In the genomic region with DNA sequence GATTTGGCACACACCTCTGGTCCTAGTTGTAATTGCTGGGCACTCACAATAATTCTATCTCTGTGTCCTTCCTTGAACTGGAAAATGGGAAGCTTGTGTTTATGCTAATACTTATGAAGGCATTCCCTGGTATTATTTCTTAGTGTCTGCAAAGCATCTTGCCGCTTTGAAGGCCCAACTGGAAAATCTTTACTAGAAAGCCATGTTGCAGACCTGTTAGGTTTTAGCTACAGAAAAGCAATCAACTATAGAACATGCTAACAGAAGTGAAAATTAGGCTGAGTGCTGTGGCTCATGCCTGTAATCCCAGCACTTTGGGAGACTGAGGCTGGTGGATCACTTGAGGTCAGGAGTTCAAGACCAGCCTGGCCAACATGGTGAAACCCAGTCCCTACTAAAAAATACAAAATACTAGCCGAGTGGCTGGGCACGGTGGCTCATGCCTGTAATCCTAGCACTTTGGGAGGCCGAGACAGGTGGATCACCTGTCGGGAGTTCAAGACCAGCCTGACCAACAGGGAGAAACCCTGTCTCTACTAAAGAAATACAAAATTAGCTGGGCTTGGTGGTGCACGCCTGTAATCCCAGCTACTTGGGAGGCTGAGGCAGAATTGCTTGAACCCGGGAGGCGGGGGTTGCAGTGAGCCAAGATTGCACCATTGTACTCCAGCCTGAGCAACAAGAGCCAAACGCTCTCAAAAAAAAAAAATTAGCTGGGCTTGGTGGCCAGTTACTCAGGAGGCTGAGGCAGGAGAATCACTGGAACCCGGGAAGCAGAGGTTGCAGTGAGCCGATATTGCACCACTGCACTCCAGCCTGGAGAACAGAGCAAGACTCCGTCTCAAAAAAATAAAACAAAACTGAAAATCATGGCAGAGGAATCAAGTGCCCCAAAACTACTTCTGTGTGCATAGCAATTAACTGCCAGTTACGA, we compare ENCODE assay signal across 6 cellular contexts. TPM values are rescaled to one million over a fixed set of nuclear protein-coding genes. Genes with fewer than 3 reads are reported as not detected.
DNase-seq lines count a peak whose midpoint lies in the region; ATAC-seq, FAIRE-seq and TF ChIP-seq lines count a peak whose summit lies in the region.
"Not testable (repeated sequence)": the region's sequence is repeated elsewhere in the genome, so short reads cannot be mapped to it uniquely, and the experiment has no call there.

No MANE protein-coding gene starts in this region.

- H3K4me1 ChIP-seq in Karpas-422 (ENCODE audit: low read length) (peaks cover 56% of the 10 kb centered on the region), keratinocyte (ENCODE audit: control insufficient read depth, extremely low read depth, insufficient read depth, low read length) (peaks cover 30% of the 10 kb centered on the region)

- H3K79me2 ChIP-seq in Karpas-422 (ENCODE audit: low read length) = peaks cover 53% of the 10 kb centered on the region
- peaks cover 78% of the 10 kb centered on the region for H3K79me2 ChIP-seq in keratinocyte (ENCODE audit: control insufficient read depth, insufficient read depth, low read length)

- H3K9me2 ChIP-seq in Karpas-422 (replicated peaks; ENCODE audit: insufficient read depth, low read length) = not testable (repeated sequence)

- H3K9me1 ChIP-seq in keratinocyte (ENCODE audit: control insufficient read depth, extremely low read depth, insufficient read depth, low read length) = not testable (repeated sequence)

- ATAC-seq in activated naive CD4-positive, alpha-beta T cell treated with anti-CD3 and anti-CD28 coated beads, Interleukin-2, amount 50 U/mL, for 72 hours = not testable (repeated sequence)

- not testable (repeated sequence) for DNase-seq in Calu3; T-helper 2 cell treated with Interferon-gamma antibody and Interleukin-4, amounts not matched to agents 5 μg/mL and 100 μg/mL, for 36 hours (ENCODE audit: low spot score); activated naive CD4-positive, alpha-beta T cell treated with anti-CD3 and anti-CD28 coated beads, Interleukin-2, amount 50 U/mL, for 72 hours (ENCODE audit: low spot score in 2 of 2); keratinocyte (ENCODE audit: low read depth, low spot score)
- peak; percentile 65 for DNase-seq in Karpas-422
- DNase-seq in stimulated activated CD4-positive, alpha-beta T cell treated with anti-CD3 and anti-CD28 coated beads, Interleukin-15, amount 100 ng/mL, for 24 hours = peak; percentile 29

- intact Hi-C loops in Calu3 (cut with micrococcal nuclease; ENCODE audit: unreplicated experiment) = not testable (repeated sequence)

- peak overlapping the region; percentile 64 for H3K27ac ChIP-seq in Karpas-422 (ENCODE audit: low read length)
- H3K27ac ChIP-seq in keratinocyte (ENCODE audit: control insufficient read depth, insufficient read depth, low read length) = not testable (repeated sequence)

- H3K36me3 ChIP-seq in Karpas-422 (ENCODE audit: insufficient read depth, low read length) (peaks cover 43% of the 10 kb centered on the region), keratinocyte (ENCODE audit: control insufficient read depth in 2 of 2, extremely low read depth in 1 of 2, insufficient read depth in 2 of 2, low read length in 2 of 2) (peaks cover 14 to 40% of the 10 kb centered on the region in 2 experiments)

- H3K4me1 Mint-ChIP-seq in Calu3 (ENCODE audit: low read depth, unreplicated experiment) = peaks cover 31% of the 10 kb centered on the region
- H3K4me1 Mint-ChIP-seq in T-helper 2 cell treated with Interferon-gamma antibody and Interleukin-4, amounts not matched to agents 5 μg/mL and 100 μg/mL, for 36 hours (ENCODE audit: low read depth) = peaks cover 35% of the 10 kb centered on the region

- not testable (repeated sequence) for H3K27ac Mint-ChIP-seq in Calu3 (ENCODE audit: unreplicated experiment)
- peak overlapping the region; percentile 52 for H3K27ac Mint-ChIP-seq in T-helper 2 cell treated with Interferon-gamma antibody and Interleukin-4, amounts not matched to agents 5 μg/mL and 100 μg/mL, for 36 hours
- H3K27ac Mint-ChIP-seq in activated naive CD4-positive, alpha-beta T cell treated with anti-CD3 and anti-CD28 coated beads, Interleukin-2, amount 50 U/mL, for 72 hours = peak overlapping the region; percentile 93 to 100

- H3K4me2 ChIP-seq in Karpas-422 (ENCODE audit: low read depth, low read length, poor library complexity, severe bottlenecking) = peak overlapping the region; percentile 17
- not testable (repeated sequence) for H3K4me2 ChIP-seq in keratinocyte (ENCODE audit: control insufficient read depth, extremely low read depth, insufficient read depth, low read depth, low read length)

- H4K20me1 ChIP-seq in Karpas-422 (ENCODE audit: insufficient read depth, low read depth, low read length) (peaks cover 35% of the 10 kb centered on the region), keratinocyte (ENCODE audit: control insufficient read depth, extremely low read depth, insufficient read depth, low read length) (peaks cover 28% of the 10 kb centered on the region)

- H3K4me3 Mint-ChIP-seq in Calu3 (ENCODE audit: low read depth, unreplicated experiment) = peak overlapping the region; percentile 93
- H3K4me3 Mint-ChIP-seq in T-helper 2 cell treated with Interferon-gamma antibody and Interleukin-4, amounts not matched to agents 5 μg/mL and 100 μg/mL, for 36 hours = peak overlapping the region; percentile 96

- not testable (repeated sequence) for H2AFZ ChIP-seq in Karpas-422 (ENCODE audit: low read length); keratinocyte (ENCODE audit: control insufficient read depth, low read length)

- TF ChIP-seq CTCF in Calu3 (IDR thresholded peaks at IDR 0.05; ENCODE audit: unreplicated experiment); keratinocyte (optimal IDR thresholded peaks at IDR 0.05 in 1 of 3, IDR thresholded peaks at IDR 0.05 in 1 of 3, conservative IDR thresholded peaks at IDR 0.05 in 1 of 3; ENCODE audit: extremely low read depth in 1 of 3, insufficient read depth in 2 of 3, low read length in 3 of 3): not testable (repeated sequence)

- FAIRE-seq in keratinocyte (lab: Jason Lieb, UNC) = not testable (repeated sequence)

- not testable (repeated sequence) for H3K27me3 ChIP-seq in Karpas-422 (ENCODE audit: low read length); keratinocyte (ENCODE audit: control insufficient read depth, extremely low read depth, insufficient read depth, low read length)

- H3K4me3 ChIP-seq in Karpas-422 (ENCODE audit: low read length); keratinocyte (ENCODE audit: control insufficient read depth in 2 of 3, extremely low read depth in 1 of 3, insufficient read depth in 2 of 3, low read depth in 1 of 3, low read length in 3 of 3): not testable (repeated sequence)

- dilution Hi-C loops in keratinocyte (cut with MboI; ENCODE audit: extremely low pct_ligation_motif_present, low sequenced_read_pairs) = not testable (repeated sequence)

- not testable (repeated sequence) for BruUV-seq in Calu3 (replicated peaks; lab: Mats Ljungman, UMichigan)

- not testable (repeated sequence) for H3K9me3 Mint-ChIP-seq in Calu3 (ENCODE audit: low read depth, unreplicated experiment); T-helper 2 cell treated with Interferon-gamma antibody and Interleukin-4, amounts not matched to agents 5 μg/mL and 100 μg/mL, for 36 hours; activated naive CD4-positive, alpha-beta T cell treated with anti-CD3 and anti-CD28 coated beads, Interleukin-2, amount 50 U/mL, for 72 hours

- not testable (repeated sequence) for H3K9me3 ChIP-seq in Karpas-422 (ENCODE audit: low read length); keratinocyte (ENCODE audit: control insufficient read depth, low read depth, low read length)

- not testable (repeated sequence) for H3K9ac ChIP-seq in Karpas-422 (ENCODE audit: low read length)
- H3K9ac ChIP-seq in keratinocyte (ENCODE audit: control insufficient read depth, extremely low read depth, insufficient read depth, low read length) = peak overlapping the region; percentile 1

- CTCF ChIA-PET in Calu3 (lab: Charles Lee) = not testable (repeated sequence)

- H3K27me3 Mint-ChIP-seq in Calu3 (ENCODE audit: unreplicated experiment); T-helper 2 cell treated with Interferon-gamma antibody and Interleukin-4, amounts not matched to agents 5 μg/mL and 100 μg/mL, for 36 hours (ENCODE audit: low read depth): not testable (repeated sequence)

- peaks cover 91% of the 10 kb centered on the region for H3K36me3 Mint-ChIP-seq in Calu3 (ENCODE audit: insufficient read depth, unreplicated experiment)
- peaks cover 65% of the 10 kb centered on the region for H3K36me3 Mint-ChIP-seq in T-helper 2 cell treated with Interferon-gamma antibody and Interleukin-4, amounts not matched to agents 5 μg/mL and 100 μg/mL, for 36 hours (ENCODE audit: low read depth)
- peaks cover 41 to 61% of the 10 kb centered on the region in 2 donors for H3K36me3 Mint-ChIP-seq in activated naive CD4-positive, alpha-beta T cell treated with anti-CD3 and anti-CD28 coated beads, Interleukin-2, amount 50 U/mL, for 72 hours

RNA-seq across cellular contexts. Expression of gene SRSF2, which starts 5.1 kb away (rescaled TPM):
- total RNA-seq in Calu3 (2022) = 238 and 241 TPM in 2 replicates
- total RNA-seq in Karpas-422 (2014; rRNA removed; shearing (Covaris generic); ENCODE audit: low replicate concordance) = 328 and 459 TPM in 2 replicates
- total RNA-seq in activated naive CD4-positive, alpha-beta T cell treated with anti-CD3 and anti-CD28 coated beads, Interleukin-2, amount 50 U/mL, for 72 hours = 100 to 1,000 TPM; 242 to 351 TPM
- 161 to 249 TPM (median 197 TPM) in 3 replicates for polyA plus RNA-seq in keratinocyte
- polyA plus RNA-seq in keratinocyte (2011; ENCODE audit: low read depth) = 84.2 TPM
- polyA plus RNA-seq in keratinocyte (2011; cell fraction: cytosol; rRNA removed) = 112 and 144 TPM in 2 replicates
- 291 and 392 TPM in 2 replicates for polyA plus RNA-seq in keratinocyte (2011; cell fraction: nucleus; rRNA removed)
- 141 and 174 TPM in 2 replicates for polyA plus RNA-seq in keratinocyte (2012; ENCODE audit: low replicate concordance)
- polyA minus RNA-seq in keratinocyte = 54.3 to 75.8 TPM (median 70.4 TPM) in 3 replicates
- 215 TPM for polyA minus RNA-seq in keratinocyte (2011; cell fraction: cytosol; rRNA and poly(A)+ RNA removed)
- polyA minus RNA-seq in keratinocyte (2011; cell fraction: nucleus; rRNA and poly(A)+ RNA removed) = 166 and 224 TPM in 2 replicates

RNA-seq across cellular contexts. Expression of gene METTL23, which starts 5.4 kb away (rescaled TPM):
- total RNA-seq in Calu3 (2022) = 56.1 and 58.1 TPM in 2 replicates
- total RNA-seq in Karpas-422 (2014; rRNA removed; shearing (Covaris generic); ENCODE audit: low replicate concordance) = 43.4 and 72.4 TPM in 2 replicates
- 10 to 100 TPM; 13.9 to 30.0 TPM for total RNA-seq in activated naive CD4-positive, alpha-beta T cell treated with anti-CD3 and anti-CD28 coated beads, Interleukin-2, amount 50 U/mL, for 72 hours
- polyA plus RNA-seq in keratinocyte = 32.3 to 48.3 TPM (median 37.6 TPM) in 3 replicates
- 25.5 TPM for polyA plus RNA-seq in keratinocyte (2011; ENCODE audit: low read depth)
- polyA plus RNA-seq in keratinocyte (2011; cell fraction: cytosol; rRNA removed) = 29.6 and 46.7 TPM in 2 replicates
- polyA plus RNA-seq in keratinocyte (2011; cell fraction: nucleus; rRNA removed) = 33.2 and 35.7 TPM in 2 replicates
- 26.7 and 26.9 TPM in 2 replicates for polyA plus RNA-seq in keratinocyte (2012; ENCODE audit: low replicate concordance)
- 5.5 to 22.8 TPM (median 12.5 TPM) in 3 replicates for polyA minus RNA-seq in keratinocyte
- 13.2 TPM for polyA minus RNA-seq in keratinocyte (2011; cell fraction: cytosol; rRNA and poly(A)+ RNA removed)
- polyA minus RNA-seq in keratinocyte (2011; cell fraction: nucleus; rRNA and poly(A)+ RNA removed) = 7.7 and 11.8 TPM in 2 replicates

RNA-seq across cellular contexts. Expression of gene JMJD6, which starts 5.7 kb away (rescaled TPM):
- total RNA-seq in Calu3 (2022) = 60.8 and 62.1 TPM in 2 replicates
- 16.2 and 20.5 TPM in 2 replicates for total RNA-seq in Karpas-422 (2014; rRNA removed; shearing (Covaris generic); ENCODE audit: low replicate concordance)
- total RNA-seq in activated naive CD4-positive, alpha-beta T cell treated with anti-CD3 and anti-CD28 coated beads, Interleukin-2, amount 50 U/mL, for 72 hours = 10 to 100 TPM; 82.3 to 91.0 TPM
- 11.0 to 14.6 TPM (median 12.0 TPM) in 3 replicates for polyA plus RNA-seq in keratinocyte
- 27.7 TPM for polyA plus RNA-seq in keratinocyte (2011; ENCODE audit: low read depth)
- polyA plus RNA-seq in keratinocyte (2011; cell fraction: cytosol; rRNA removed) = 8.1 and 10.9 TPM in 2 replicates
- polyA plus RNA-seq in keratinocyte (2011; cell fraction: nucleus; rRNA removed) = 19.0 and 23.1 TPM in 2 replicates
- polyA plus RNA-seq in keratinocyte (2012; ENCODE audit: low replicate concordance) = 28.4 and 34.2 TPM in 2 replicates
- 4.6 to 20.5 TPM (median 6.6 TPM) in 3 replicates for polyA minus RNA-seq in keratinocyte
- 10.4 TPM for polyA minus RNA-seq in keratinocyte (2011; cell fraction: cytosol; rRNA and poly(A)+ RNA removed)
- 4.7 and 8.1 TPM in 2 replicates for polyA minus RNA-seq in keratinocyte (2011; cell fraction: nucleus; rRNA and poly(A)+ RNA removed)

RNA-seq across cellular contexts. Expression of gene MFSD11, which starts 5.9 kb away (rescaled TPM):
- total RNA-seq in Calu3 (2022) = 21.4 and 23.9 TPM in 2 replicates
- 19.1 and 34.3 TPM in 2 replicates for total RNA-seq in Karpas-422 (2014; rRNA removed; shearing (Covaris generic); ENCODE audit: low replicate concordance)
- 10 to 100 TPM; 23.2 to 24.1 TPM for total RNA-seq in activated naive CD4-positive, alpha-beta T cell treated with anti-CD3 and anti-CD28 coated beads, Interleukin-2, amount 50 U/mL, for 72 hours
- 14.6 to 17.6 TPM (median 15.2 TPM) in 3 replicates for polyA plus RNA-seq in keratinocyte
- 11.9 TPM for polyA plus RNA-seq in keratinocyte (2011; ENCODE audit: low read depth)
- polyA plus RNA-seq in keratinocyte (2011; cell fraction: cytosol; rRNA removed) = 7.7 and 12.8 TPM in 2 replicates
- polyA plus RNA-seq in keratinocyte (2011; cell fraction: nucleus; rRNA removed) = 24.4 and 27.0 TPM in 2 replicates
- polyA plus RNA-seq in keratinocyte (2012; ENCODE audit: low replicate concordance) = 10.3 and 16.5 TPM in 2 replicates
- polyA minus RNA-seq in keratinocyte = 14.2 to 26.0 TPM (median 14.8 TPM) in 3 replicates
- 4.8 TPM for polyA minus RNA-seq in keratinocyte (2011; cell fraction: cytosol; rRNA and poly(A)+ RNA removed)
- polyA minus RNA-seq in keratinocyte (2011; cell fraction: nucleus; rRNA and poly(A)+ RNA removed) = 27.2 and 29.7 TPM in 2 replicates

RNA-seq across cellular contexts. Expression of gene MXRA7, which starts 21.3 kb away (rescaled TPM):
- total RNA-seq in Calu3 (2022) = 6.5 and 9.9 TPM in 2 replicates
- total RNA-seq in Karpas-422 (2014; rRNA removed; shearing (Covaris generic); ENCODE audit: low replicate concordance) = 0.45 TPM in 1 of 2 replicates, not detected in the other
- total RNA-seq in activated naive CD4-positive, alpha-beta T cell treated with anti-CD3 and anti-CD28 coated beads, Interleukin-2, amount 50 U/mL, for 72 hours = 1 to 10 TPM; 4.8 to 9.1 TPM
- polyA plus RNA-seq in keratinocyte = 113 to 118 TPM (median 114 TPM) in 3 replicates
- polyA plus RNA-seq in keratinocyte (2011; ENCODE audit: low read depth) = 33.4 TPM
- 123 and 172 TPM in 2 replicates for polyA plus RNA-seq in keratinocyte (2011; cell fraction: cytosol; rRNA removed)
- polyA plus RNA-seq in keratinocyte (2011; cell fraction: nucleus; rRNA removed) = 70.8 and 71.4 TPM in 2 replicates
- polyA plus RNA-seq in keratinocyte (2012; ENCODE audit: low replicate concordance) = 85.9 and 96.7 TPM in 2 replicates
- 64.9 to 161 TPM (median 87.3 TPM) in 3 replicates for polyA minus RNA-seq in keratinocyte
- polyA minus RNA-seq in keratinocyte (2011; cell fraction: cytosol; rRNA and poly(A)+ RNA removed) = 82.7 TPM
- polyA minus RNA-seq in keratinocyte (2011; cell fraction: nucleus; rRNA and poly(A)+ RNA removed) = 21.7 and 52.1 TPM in 2 replicates
